Comparison of ENCODE assay signal across 1 cellular context in the genomic region with DNA sequence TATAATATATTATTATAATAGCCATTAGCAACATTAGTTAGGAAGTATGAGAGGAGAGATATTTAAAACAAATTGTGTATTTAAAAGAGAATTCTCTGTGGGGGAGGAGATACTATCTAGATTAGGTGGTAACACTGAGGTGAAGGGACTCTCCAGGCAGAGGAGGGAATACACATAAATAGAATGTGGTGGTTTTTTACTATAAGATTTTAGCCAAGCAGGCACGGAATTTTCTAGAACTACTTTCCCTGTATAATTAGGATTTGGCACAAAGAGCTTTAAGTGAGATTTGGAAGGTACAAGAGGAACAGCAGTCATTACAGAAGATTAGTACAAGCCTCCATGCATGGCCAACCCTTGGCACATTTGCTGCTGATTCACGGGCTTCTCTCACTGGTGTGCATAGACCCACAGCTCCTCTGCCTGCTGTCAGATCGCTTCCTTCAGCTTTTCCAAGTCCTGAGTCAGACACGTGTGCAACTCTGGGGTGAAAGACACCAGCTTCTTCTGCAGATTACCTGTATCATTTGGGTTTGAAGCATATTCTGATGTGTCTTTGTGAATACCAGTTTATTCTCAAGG.
TF ChIP-seq lines count a peak whose summit lies in the region.

No MANE protein-coding gene starts in this region.

TF ChIP-seq in H1, 55 proteins besides CTCF, POLR2A, EP300 and RAD21 (continued from another document):
- TF ChIP-seq JUN (IDR thresholded peaks at IDR 0.05; ENCODE audit: low read depth, low read length) (no peak), SIN3A (conservative IDR thresholded peaks at IDR 0.05 in 1 of 2, IDR thresholded peaks at IDR 0.05 in 1 of 2; ENCODE audit: low read depth in 1 of 2, low read length in 2 of 2) (no peak), CBX8 (IDR thresholded peaks at IDR 0.05; ENCODE audit: borderline replicate concordance, low read depth, low read length) (no peak), SP1 (IDR thresholded peaks at IDR 0.05; ENCODE audit: low read depth, low read length) (no peak)
- TF ChIP-seq, protein P1, sequence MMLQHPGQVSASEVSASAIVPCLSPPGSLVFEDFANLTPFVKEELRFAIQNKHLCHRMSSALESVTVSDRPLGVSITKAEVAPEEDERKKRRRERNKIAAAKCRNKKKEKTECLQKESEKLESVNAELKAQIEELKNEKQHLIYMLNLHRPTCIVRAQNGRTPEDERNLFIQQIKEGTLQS (IDR thresholded peaks at IDR 0.05; ENCODE audit: insufficient read depth, low read depth, low read length) = no peak
